ENCODE assay signal across 33 cellular contexts in the genomic region with DNA sequence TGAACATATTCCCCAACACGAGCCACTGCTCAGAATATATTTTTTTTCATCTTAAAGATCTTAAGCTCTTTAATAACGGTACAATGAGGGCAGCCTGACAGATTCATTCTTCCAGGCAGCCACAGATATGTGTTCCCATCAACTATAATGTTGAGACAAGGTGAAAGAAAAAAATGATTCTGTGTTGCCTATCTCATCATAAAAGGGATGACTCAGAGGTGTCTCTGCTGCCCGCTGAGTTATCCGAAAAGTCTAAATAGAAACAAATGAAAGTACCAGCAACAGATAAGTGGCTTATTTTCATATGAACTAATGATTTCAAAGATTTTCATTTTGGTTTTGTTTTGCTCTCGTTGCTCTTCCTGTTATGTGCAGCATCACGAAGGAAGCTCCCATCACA.
"Had no signal": no experiment of that assay in that cellular context is flagged by ENCODE, and none has a peak within 500 bp of the region (broad histone marks: within the 10 kb centered on the region; RNA-seq: fewer than 3 reads in every experiment).

No MANE protein-coding gene starts in this region.

- H3K9me3 ChIP-seq: MG63 had no signal

- H3K36me3 ChIP-seq: MG63 had no signal

- H3K27ac ChIP-seq: KMS-11 had no signal

- H3K4me2 ChIP-seq: KMS-11 had no signal

- H3K9ac ChIP-seq: KMS-11 had no signal

- DNase-seq: Karpas-422, Kasumi-1, MG63, MM.1S, MV-4-11, NCI-H1048, NCI-H1092, NCI-H1092 treated with DMSO at 0.1 percent for 48 hours, NCI-H1105, NCI-H1105 treated with DMSO at 0.1 percent for 48 hours, NCI-H1417, NCI-H1417 treated with DMSO at 0.1 percent for 48 hours, NCI-H1436, NCI-H1436 treated with DMSO at 0.1 percent for 48 hours, NCI-H146, NCI-H1694, NCI-H1694 treated with DMSO at 0.1 percent for 48 hours, NCI-H187, NCI-H187 treated with DMSO at 0.1 percent for 48 hours, NCI-H1930, NCI-H2029, NCI-H2029 treated with DMSO at 0.1 percent for 48 hours, NCI-H2081, NCI-H2081 treated with DMSO at 0.1 percent for 48 hours, NCI-H2107, NCI-H2171, NCI-H2171 treated with DMSO at 0.1 percent for 48 hours, NCI-H2227 treated with DMSO at 0.1 percent for 48 hours, NCI-H226, NCI-H446, NCI-H446 treated with DMSO at 0.1 percent for 48 hours, NCI-H510A had no signal

- H3K4me3 ChIP-seq: MG63 had no signal

- H3K27me3 ChIP-seq: MG63 had no signal
